In the genomic region with DNA sequence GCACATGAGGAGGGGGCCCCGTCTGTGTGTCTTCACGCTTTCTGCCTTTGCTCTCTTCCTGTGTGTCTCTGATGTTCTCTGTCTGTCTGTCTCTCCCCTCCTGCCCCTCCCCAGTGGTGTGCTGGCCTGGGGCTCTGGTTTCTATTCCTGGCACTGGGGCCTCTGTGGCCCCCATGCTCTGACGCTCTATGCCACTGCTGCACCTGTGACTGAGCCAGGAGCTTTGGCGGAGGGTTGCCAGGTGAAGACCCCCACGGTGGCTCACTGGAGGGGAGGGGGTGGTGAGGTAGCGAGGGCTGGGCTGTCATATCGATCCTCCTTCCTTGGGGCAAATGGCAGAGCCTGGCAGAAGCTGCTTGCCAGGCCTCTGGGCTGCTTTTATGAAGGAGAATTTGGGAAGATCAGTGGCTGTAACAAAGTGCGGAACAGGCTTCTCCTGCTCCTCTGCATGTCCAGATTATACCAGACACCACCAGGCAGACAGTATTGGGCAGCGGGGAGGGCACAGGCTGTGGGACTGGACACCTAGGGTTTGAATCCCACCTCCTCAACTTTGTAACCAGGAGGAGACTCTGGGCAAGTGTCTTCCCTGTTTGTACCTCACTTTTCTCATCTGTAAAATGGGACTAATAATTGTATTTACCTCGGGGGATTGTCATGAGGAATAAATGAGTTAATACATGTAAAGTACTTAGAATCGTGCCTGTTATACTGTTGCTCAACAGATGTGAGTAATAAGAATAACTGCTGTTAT, we compare ENCODE assay signal across 22 cellular contexts.
"Had no signal": no experiment of that assay in that cellular context is flagged by ENCODE, and none has a peak within 500 bp of the region (broad histone marks: within the 10 kb centered on the region; RNA-seq: fewer than 3 reads in every experiment).

No MANE protein-coding gene starts in this region.

- H3K4me1 ChIP-seq: parathyroid adenoma, stomach had no signal

- DNase-seq: activated CD4-positive, CD25-positive, alpha-beta regulatory T cell treated with anti-CD3 and anti-CD28 coated beads, Interleukin-2, amount 50 U/mL, for 72 hours; activated CD8-positive, alpha-beta T cell treated with anti-CD3 and anti-CD28 coated beads for 36 hours; activated T-cell treated with anti-CD3 and anti-CD28 coated beads for 4 hours; amygdala; dermis blood vessel endothelial cell; endodermal cell; esophagus squamous epithelium; foreskin keratinocyte; immature natural killer cell; left colon; mesenchymal stem cell; retina; stimulated activated CD4-positive, alpha-beta T cell treated with anti-CD3 and anti-CD28 coated beads, Interleukin-4, amount 100 ng/mL, for 4 hours; stomach; uterus had no signal

- H3K9me3 Mint-ChIP-seq: activated CD8-positive, alpha-beta T cell treated with anti-CD3 and anti-CD28 coated beads for 36 hours; activated T-helper 17 cell treated with anti-CD3 and anti-CD28 coated beads, Interleukin-2, amount 50 U/mL, for 72 hours; endodermal cell; immature natural killer cell; T-helper 2 cell treated with Interferon-gamma antibody and Interleukin-4, amounts not matched to agents 5 μg/mL and 100 μg/mL, for 36 hours had no signal

- H3K36me3 ChIP-seq: esophagus squamous epithelium, stomach, thoracic aorta, uterus had no signal

- H3K27ac ChIP-seq: esophagus squamous epithelium, foreskin keratinocyte, parathyroid adenoma, skin epidermis, stomach, thoracic aorta, uterus had no signal

- H3K27me3 Mint-ChIP-seq: activated CD8-positive, alpha-beta T cell treated with anti-CD3 and anti-CD28 coated beads for 36 hours; activated naive CD8-positive, alpha-beta T cell; activated T-helper 17 cell treated with anti-CD3 and anti-CD28 coated beads, Interleukin-2, amount 50 U/mL, for 72 hours had no signal

- H3K4me3 ChIP-seq: esophagus squamous epithelium, skin epidermis, stomach, thoracic aorta, uterus had no signal

- H3K4me3 Mint-ChIP-seq: activated CD8-positive, alpha-beta T cell treated with anti-CD3 and anti-CD28 coated beads for 36 hours; activated naive CD8-positive, alpha-beta T cell; activated T-helper 17 cell treated with anti-CD3 and anti-CD28 coated beads, Interleukin-2, amount 50 U/mL, for 72 hours; brain; endodermal cell; immature natural killer cell; T-helper 2 cell treated with Interferon-gamma antibody and Interleukin-4, amounts not matched to agents 5 μg/mL and 100 μg/mL, for 36 hours had no signal

- H3K27ac Mint-ChIP-seq: activated CD8-positive, alpha-beta T cell treated with anti-CD3 and anti-CD28 coated beads for 36 hours; activated naive CD8-positive, alpha-beta T cell; activated T-helper 17 cell treated with anti-CD3 and anti-CD28 coated beads, Interleukin-2, amount 50 U/mL, for 72 hours; endodermal cell; immature natural killer cell; T-helper 2 cell treated with Interferon-gamma antibody and Interleukin-4, amounts not matched to agents 5 μg/mL and 100 μg/mL, for 36 hours had no signal

- ATAC-seq: activated CD8-positive, alpha-beta T cell treated with anti-CD3 and anti-CD28 coated beads for 36 hours; activated T-helper 17 cell treated with anti-CD3 and anti-CD28 coated beads, Interleukin-2, amount 50 U/mL, for 72 hours; foreskin keratinocyte; left colon had no signal

- H3K9me3 ChIP-seq: esophagus squamous epithelium, stomach, thoracic aorta, uterus had no signal

- H3K27me3 ChIP-seq: foreskin keratinocyte, stomach, uterus had no signal

- H3K36me3 Mint-ChIP-seq: activated naive CD8-positive, alpha-beta T cell; brain; immature natural killer cell had no signal

- H3K9ac ChIP-seq: parathyroid adenoma had no signal
